In the genomic region with DNA sequence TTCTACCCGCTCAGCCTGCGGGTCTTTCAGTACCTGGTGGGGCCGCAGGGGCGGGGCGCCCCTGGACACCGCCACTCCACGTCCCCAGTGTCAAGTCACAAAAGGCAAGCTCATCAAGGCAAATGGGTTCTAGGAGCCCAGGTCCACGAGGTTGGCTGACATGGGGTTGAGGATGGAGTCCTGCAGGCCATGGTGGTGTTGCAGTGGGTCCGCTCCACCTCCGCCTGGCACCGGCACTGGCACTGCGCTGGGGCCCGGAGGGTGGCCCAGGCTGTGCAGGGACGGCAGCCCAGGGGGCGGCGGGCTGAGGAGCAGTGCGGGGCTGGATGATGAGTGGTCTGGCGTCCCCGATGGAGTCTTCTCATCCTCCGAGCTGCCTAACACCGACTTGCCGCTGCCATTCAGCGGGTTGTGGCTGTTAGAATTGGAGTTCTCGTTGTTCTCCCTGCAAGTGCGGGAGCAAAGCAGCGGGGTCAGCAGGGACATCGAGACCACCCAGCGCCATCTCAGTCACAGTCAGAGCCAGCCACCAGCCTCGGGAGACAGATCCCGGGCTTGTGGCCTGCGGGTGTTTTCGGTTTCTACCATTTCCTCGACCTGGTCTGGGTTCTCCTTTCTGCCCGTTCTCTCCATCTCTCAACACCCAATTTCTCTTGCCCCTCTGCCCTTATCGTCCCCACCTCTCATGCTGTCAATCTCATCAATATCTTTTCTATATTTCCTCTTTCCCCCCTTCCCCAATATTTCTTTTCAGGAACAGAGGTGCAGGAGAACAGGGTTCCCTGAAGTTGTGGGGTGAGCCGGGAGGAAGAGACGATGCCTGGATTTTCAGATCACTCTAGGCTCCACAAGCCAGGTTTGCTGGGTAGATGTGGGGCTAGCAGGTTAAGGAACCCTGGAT, we compare ENCODE assay signal across 1 cellular context.
TF ChIP-seq lines count a peak whose summit lies in the region.

No MANE protein-coding gene starts in this region.

TF ChIP-seq in SK-N-SH, 30 proteins besides CTCF, POLR2A, EP300 and RAD21:
- TF ChIP-seq, protein P1, sequence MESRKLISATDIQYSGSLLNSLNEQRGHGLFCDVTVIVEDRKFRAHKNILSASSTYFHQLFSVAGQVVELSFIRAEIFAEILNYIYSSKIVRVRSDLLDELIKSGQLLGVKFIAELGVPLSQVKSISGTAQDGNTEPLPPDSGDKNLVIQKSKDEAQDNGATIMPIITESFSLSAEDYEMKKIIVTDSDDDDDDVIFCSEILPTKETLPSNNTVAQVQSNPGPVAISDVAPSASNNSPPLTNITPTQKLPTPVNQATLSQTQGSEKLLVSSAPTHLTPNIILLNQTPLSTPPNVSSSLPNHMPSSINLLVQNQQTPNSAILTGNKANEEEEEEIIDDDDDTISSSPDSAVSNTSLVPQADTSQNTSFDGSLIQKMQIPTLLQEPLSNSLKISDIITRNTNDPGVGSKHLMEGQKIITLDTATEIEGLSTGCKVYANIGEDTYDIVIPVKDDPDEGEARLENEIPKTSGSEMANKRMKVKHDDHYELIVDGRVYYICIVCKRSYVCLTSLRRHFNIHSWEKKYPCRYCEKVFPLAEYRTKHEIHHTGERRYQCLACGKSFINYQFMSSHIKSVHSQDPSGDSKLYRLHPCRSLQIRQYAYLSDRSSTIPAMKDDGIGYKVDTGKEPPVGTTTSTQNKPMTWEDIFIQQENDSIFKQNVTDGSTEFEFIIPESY (IDR thresholded peaks at IDR 0.05; ENCODE audit: borderline replicate concordance, low read depth), result no peak
